In the genomic region with DNA sequence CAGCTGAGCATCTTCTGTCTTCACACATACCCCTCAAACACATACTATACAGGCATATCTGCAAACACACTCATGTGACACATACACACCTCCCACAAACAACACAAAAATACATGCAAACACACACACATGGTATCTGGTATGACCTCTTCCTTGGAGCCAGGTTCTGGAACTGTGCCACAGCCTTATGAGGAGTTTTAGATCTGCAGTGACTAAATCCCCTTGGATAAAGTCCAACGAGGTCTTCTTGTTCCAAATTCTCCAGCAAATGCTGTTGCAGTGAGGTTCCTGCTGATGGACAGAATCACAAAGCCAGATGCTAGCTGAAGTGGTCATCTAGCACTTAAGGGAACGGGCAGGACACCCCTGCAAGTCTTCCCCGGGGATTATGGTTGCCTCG, we compare ENCODE assay signal across 20 cellular contexts. TPM values are rescaled to one million over a fixed set of nuclear protein-coding genes. Genes with fewer than 3 reads are reported as not detected.
DNase-seq lines count a peak whose midpoint lies in the region; ATAC-seq and TF ChIP-seq lines count a peak whose summit lies in the region.
"Had no signal": no experiment of that assay in that cellular context is flagged by ENCODE, and none has a peak within 500 bp of the region (broad histone marks: within the 10 kb centered on the region; RNA-seq: fewer than 3 reads in every experiment).

No MANE protein-coding gene starts in this region.

- ATAC-seq in left ventricle myocardium superior = peak; percentile 10
- ATAC-seq: K562 had no signal

- H3K36me3 Mint-ChIP-seq in T-helper 2 cell treated with Interferon-gamma antibody and Interleukin-4, amounts not matched to agents 5 μg/mL and 100 μg/mL, for 36 hours (ENCODE audit: low read depth) = no peaks in the 10 kb centered on the region

- no peak for TF ChIP-seq CTCF in choroid plexus epithelial cell (conservative IDR thresholded peaks at IDR 0.05; ENCODE audit: low read depth, low read length)

- DNase-seq in GM04504 (ENCODE audit: low read depth) = peak; percentile 28
- DNase-seq in NCI-H226 = peak; percentile 69
- peak; percentile 56 for DNase-seq in choroid plexus epithelial cell (ENCODE audit: low read depth)
- no peak for DNase-seq in left ventricle myocardium superior
- DNase-seq in NCI-H69 (lab: John Stamatoyannopoulos, UW) = no peak
- no peak for DNase-seq in NCI-H526 (lab: John Stamatoyannopoulos, UW)
- no peak for DNase-seq in T-helper 2 cell treated with Interferon-gamma antibody and Interleukin-4, amounts not matched to agents 5 μg/mL and 100 μg/mL, for 36 hours (ENCODE audit: low spot score)
- DNase-seq in NK-92 (lab: John Stamatoyannopoulos, UW; ENCODE audit: unreplicated experiment) = no peak
- DNase-seq: activated CD4-positive, alpha-beta T cell treated with anti-CD3 and anti-CD28 coated beads, Interleukin-2, amount 10 ng/mL, durations not matched to agents 7 days and 5 days; activated naive CD4-positive, alpha-beta T cell treated with Interleukin-2 at 50 U/mL for 16 hours; COR-L47; esophagus squamous epithelium; NCI-H1092; NCI-H2107; stimulated activated CD4-positive, alpha-beta T cell treated with anti-CD3 and anti-CD28 coated beads, Interleukin-4, amount 100 ng/mL, for 24 hours; testis had no signal

- peaks cover 10% of the 10 kb centered on the region for H3K27me3 Mint-ChIP-seq in T-helper 2 cell treated with Interferon-gamma antibody and Interleukin-4, amounts not matched to agents 5 μg/mL and 100 μg/mL, for 36 hours (ENCODE audit: low read depth)

- H3K4me3 Mint-ChIP-seq in T-helper 2 cell treated with Interferon-gamma antibody and Interleukin-4, amounts not matched to agents 5 μg/mL and 100 μg/mL, for 36 hours = no peak overlapping the region
- H3K4me3 Mint-ChIP-seq: activated CD4-positive, alpha-beta T cell treated with anti-CD3 and anti-CD28 coated beads, Interleukin-2, amount 10 ng/mL, durations not matched to agents 7 days and 5 days had no signal

- no peaks in the 10 kb centered on the region for H3K9me3 Mint-ChIP-seq in T-helper 2 cell treated with Interferon-gamma antibody and Interleukin-4, amounts not matched to agents 5 μg/mL and 100 μg/mL, for 36 hours
- H3K9me3 Mint-ChIP-seq: activated CD4-positive, alpha-beta T cell treated with anti-CD3 and anti-CD28 coated beads, Interleukin-2, amount 10 ng/mL, durations not matched to agents 7 days and 5 days had no signal

- no peak overlapping the region for H3K27ac Mint-ChIP-seq in T-helper 2 cell treated with Interferon-gamma antibody and Interleukin-4, amounts not matched to agents 5 μg/mL and 100 μg/mL, for 36 hours
- H3K27ac Mint-ChIP-seq: activated CD4-positive, alpha-beta T cell treated with anti-CD3 and anti-CD28 coated beads, Interleukin-2, amount 10 ng/mL, durations not matched to agents 7 days and 5 days had no signal

- no peaks in the 10 kb centered on the region for H3K4me1 Mint-ChIP-seq in T-helper 2 cell treated with Interferon-gamma antibody and Interleukin-4, amounts not matched to agents 5 μg/mL and 100 μg/mL, for 36 hours (ENCODE audit: low read depth)
- H3K4me1 Mint-ChIP-seq: activated CD4-positive, alpha-beta T cell treated with anti-CD3 and anti-CD28 coated beads, Interleukin-2, amount 10 ng/mL, durations not matched to agents 7 days and 5 days had no signal

- no peak overlapping the region for H3K4me3 ChIP-seq in choroid plexus epithelial cell (ENCODE audit: low read depth, low read length)
- H3K4me3 ChIP-seq: esophagus squamous epithelium, K562, testis had no signal

- intact Hi-C loops in left ventricle myocardium superior (cut with micrococcal nuclease) = no loop called here

RNA-seq across cellular contexts. Expression of a gene that starts 54.5 kb away (rescaled TPM):
- total RNA-seq in left ventricle myocardium superior = not detected
- total RNA-seq: activated CD4-positive, alpha-beta T cell treated with anti-CD3 and anti-CD28 coated beads, Interleukin-2, amount 10 ng/mL, durations not matched to agents 7 days and 5 days; K562; liver; osteoblast; skeletal muscle tissue had no signal

Comparison
In these comparisons a context has a peak if more than half of its experiments do, and no peak if none do; other contexts are left out.
1. DNase-seq: peak in GM04504 (single experiment), NCI-H226 (single experiment) and choroid plexus epithelial cell (single experiment); none in left ventricle myocardium superior (single experiment), NCI-H69 (single experiment), NCI-H526 (0 of 2), T-helper 2 cell treated with Interferon-gamma antibody and Interleukin-4, amounts not matched to agents 5 μg/mL and 100 μg/mL, for 36 hours (single experiment) and NK-92 (single experiment).